Comparison of ENCODE assay signal across 23 cellular contexts in genomic region chr9:105126233-105126632, GRCh38.
DNase-seq lines count a peak whose midpoint lies in the region.
"Had no signal": no experiment of that assay in that cellular context is flagged by ENCODE, and none has a peak within 500 bp of the region (broad histone marks: within the 10 kb centered on the region; RNA-seq: fewer than 3 reads in every experiment).

No MANE protein-coding gene starts in this region.

- H3K4me1 ChIP-seq in GM23248 (ENCODE audit: insufficient read depth) (peaks cover 25% of the 10 kb centered on the region), neuron (ENCODE audit: insufficient read depth, low read length) (peaks cover 8% of the 10 kb centered on the region)
- peaks cover 47% of the 10 kb centered on the region for H3K4me1 ChIP-seq in CD4-positive, alpha-beta memory T cell (ENCODE audit: insufficient read depth, low read length)
- H3K4me1 ChIP-seq: right lobe of liver had no signal

- no peaks in the 10 kb centered on the region for H3K9me3 Mint-ChIP-seq in dendritic cell treated with granulocyte-macrophage colony-stimulating factor and Interleukin-4, amounts not matched to agents 40 ng/mL and 50 ng/mL, for 4 days
- H3K9me3 Mint-ChIP-seq in CD4-positive, alpha-beta memory T cell = peaks cover 0 to 3% (median 0%) of the 10 kb centered on the region in 8 donors
- H3K9me3 Mint-ChIP-seq: stimulated activated naive B cell treated with anti-CD40 and anti-IgM and Interleukin-4, amounts not matched to agents 10 μg/mL and 1 μg/mL and 100 μg/mL, for 72 hours had no signal

- no peak overlapping the region for H3K4me2 ChIP-seq in GM23248 (ENCODE audit: unreplicated experiment)

- 95 to 100% methylated on average over 1 of the region's 1 CpG for WGBS in GM23248 (ENCODE audit: low coverage in 1 of 2, low lambda C conversion rate in 2 of 2, missing lambda C conversion rate in 2 of 2), 2 experiments

- H3K27ac ChIP-seq in GM23248 = no peak overlapping the region; the same call in 1 of the 2 replicates
- H3K27ac ChIP-seq in CD4-positive, alpha-beta memory T cell (ENCODE audit: low read depth, low read length) = no peak overlapping the region
- H3K27ac ChIP-seq: esophagus muscularis mucosa, left ventricle myocardium inferior, right lobe of liver, SK-N-MC, transverse colon had no signal

- peaks cover 2% of the 10 kb centered on the region for H3K27me3 Mint-ChIP-seq in dendritic cell treated with granulocyte-macrophage colony-stimulating factor and Interleukin-4, amounts not matched to agents 40 ng/mL and 50 ng/mL, for 4 days
- H3K27me3 Mint-ChIP-seq in CD4-positive, alpha-beta memory T cell = peaks cover 0 to 1% of the 10 kb centered on the region in 2 donors
- H3K27me3 Mint-ChIP-seq: B cell; stimulated activated naive B cell treated with anti-CD40 and anti-IgM and Interleukin-4, amounts not matched to agents 10 μg/mL and 1 μg/mL and 100 μg/mL, for 72 hours had no signal

- no peaks in the 10 kb centered on the region for H3K79me2 ChIP-seq in GM23248 (ENCODE audit: insufficient read depth)

- no peak overlapping the region for H3K4me3 Mint-ChIP-seq in dendritic cell treated with granulocyte-macrophage colony-stimulating factor and Interleukin-4, amounts not matched to agents 40 ng/mL and 50 ng/mL, for 4 days
- H3K4me3 Mint-ChIP-seq in CD4-positive, alpha-beta memory T cell = peak overlapping the region in 3 of 8 donors; percentile 1 to 51 (median 41)
- H3K4me3 Mint-ChIP-seq: B cell; stimulated activated naive B cell treated with anti-CD40 and anti-IgM and Interleukin-4, amounts not matched to agents 10 μg/mL and 1 μg/mL and 100 μg/mL, for 72 hours had no signal

- DNase-seq in GM23248 = peak; percentile 26
- peak; percentile 19 for DNase-seq in NCI-H226
- DNase-seq in NCI-H2107 (lab: John Stamatoyannopoulos, UW) = no peak
- no peak for DNase-seq in CD4-positive, alpha-beta memory T cell
- no peak for DNase-seq in COLO668 (lab: John Stamatoyannopoulos, UW; ENCODE audit: unreplicated experiment)
- DNase-seq: activated CD4-positive, CD25-positive, alpha-beta regulatory T cell treated with anti-CD3 and anti-CD28 coated beads, Interleukin-2, amount 50 U/mL, for 72 hours; DMS 273 treated with DMSO at 0.1 percent for 48 hours; effector CD4-positive, alpha-beta T cell; GF-D8; left ventricle myocardium inferior; MV-4-11; NCI-H187; NCI-H446 treated with DMSO at 0.1 percent for 48 hours; right lobe of liver; stimulated activated naive B cell treated with anti-CD40 and anti-IgM and Interleukin-4, amounts not matched to agents 10 μg/mL and 1 μg/mL and 100 μg/mL, for 72 hours; T1000; transverse colon had no signal

- H3K4me1 Mint-ChIP-seq in dendritic cell treated with granulocyte-macrophage colony-stimulating factor and Interleukin-4, amounts not matched to agents 40 ng/mL and 50 ng/mL, for 4 days (ENCODE audit: low read depth) = peaks cover 32% of the 10 kb centered on the region
- H3K4me1 Mint-ChIP-seq in CD4-positive, alpha-beta memory T cell = peaks cover 38 to 51% (median 46%) of the 10 kb centered on the region in 4 donors

- no peaks in the 10 kb centered on the region for H3K36me3 Mint-ChIP-seq in dendritic cell treated with granulocyte-macrophage colony-stimulating factor and Interleukin-4, amounts not matched to agents 40 ng/mL and 50 ng/mL, for 4 days (ENCODE audit: low read depth)
- H3K36me3 Mint-ChIP-seq in CD4-positive, alpha-beta memory T cell = no peaks in the 10 kb centered on the region
- H3K36me3 Mint-ChIP-seq: stimulated activated naive B cell treated with anti-CD40 and anti-IgM and Interleukin-4, amounts not matched to agents 10 μg/mL and 1 μg/mL and 100 μg/mL, for 72 hours had no signal

- intact Hi-C loops in dendritic cell treated with granulocyte-macrophage colony-stimulating factor and Interleukin-4, amounts not matched to agents 40 ng/mL and 50 ng/mL, for 4 days (cut with micrococcal nuclease) = no loop called here
- intact Hi-C loops in CD4-positive, alpha-beta memory T cell (cut with micrococcal nuclease) = loop anchor here (2.0 to 10.0 kb wide), 3 partner anchors 135 to 1034 kb away; partner anchors contain the start of gene SMC2

- peak overlapping the region; percentile 39 for H3K27ac Mint-ChIP-seq in dendritic cell treated with granulocyte-macrophage colony-stimulating factor and Interleukin-4, amounts not matched to agents 40 ng/mL and 50 ng/mL, for 4 days
- H3K27ac Mint-ChIP-seq in CD4-positive, alpha-beta memory T cell = peak overlapping the region in 3 of 7 donors; percentile 42 to 53 (median 46)
- H3K27ac Mint-ChIP-seq: B cell had no signal

- H3K36me3 ChIP-seq in GM23248 (ENCODE audit: low read depth) (no peaks in the 10 kb centered on the region), neuron (ENCODE audit: insufficient read depth, low read length) (no peaks in the 10 kb centered on the region)
- no peaks in the 10 kb centered on the region for H3K36me3 ChIP-seq in CD4-positive, alpha-beta memory T cell (ENCODE audit: insufficient read depth, low read length)
- H3K36me3 ChIP-seq: esophagus muscularis mucosa, left ventricle myocardium inferior, right lobe of liver, transverse colon had no signal

- POLR2A ChIA-PET in CD4-positive, alpha-beta memory T cell (lab: Charles Lee; ENCODE audit: partially characterized antibody) = interaction anchor here (0.9 kb wide), 2 partner anchors 118 to 135 kb away, joined by 3 to 4 read pairs; partner anchors contain the start of gene SLC44A1

- no peaks in the 10 kb centered on the region for H3K27me3 ChIP-seq in GM23248 (replicated peaks; ENCODE audit: insufficient read depth)
- H3K27me3 ChIP-seq in neuron (ENCODE audit: insufficient read depth, low read length) = no peaks in the 10 kb centered on the region
- H3K27me3 ChIP-seq in CD4-positive, alpha-beta memory T cell (ENCODE audit: insufficient read depth, low read length) = no peaks in the 10 kb centered on the region
- H3K27me3 ChIP-seq: esophagus muscularis mucosa, right lobe of liver, transverse colon had no signal

- H3K9me3 ChIP-seq in GM23248 (ENCODE audit: low read depth) (no peaks in the 10 kb centered on the region), neuron (ENCODE audit: low read length) (no peaks in the 10 kb centered on the region)
- no peaks in the 10 kb centered on the region for H3K9me3 ChIP-seq in CD4-positive, alpha-beta memory T cell (ENCODE audit: control insufficient read depth in 1 of 2, low read length in 2 of 2)
- H3K9me3 ChIP-seq: esophagus muscularis mucosa, left ventricle myocardium inferior, right lobe of liver, transverse colon had no signal

- 0 out of 2 replicates have a peak, but pooled peaks cover 15% of the 10 kb centered on the region for H3F3A ChIP-seq in GM23248 (ENCODE audit: insufficient read depth)

- CTCF ChIA-PET in CD4-positive, alpha-beta memory T cell (lab: Charles Lee; ENCODE audit: partially characterized antibody) = interaction anchor here (1.0 kb wide), 2 partner anchors 138 to 263 kb away, joined by 3 to 4 read pairs; no protein-coding TSS in a partner anchor

- peak overlapping the region; percentile 48 for H2AFZ ChIP-seq in GM23248
- peak overlapping the region; percentile 83 for H2AFZ ChIP-seq in neuron (ENCODE audit: low read depth, low read length)

- H3K9me2 ChIP-seq in GM23248 (ENCODE audit: insufficient read depth) = no peaks in the 10 kb centered on the region

- in situ Hi-C loops in GM23248 (cut with MboI) = no loop called here

- H3K9ac ChIP-seq in GM23248 = no peak overlapping the region

- H3K4me3 ChIP-seq in GM23248 (no peak overlapping the region), neuron (ENCODE audit: low read length) (no peak overlapping the region)
- no peak overlapping the region for H3K4me3 ChIP-seq in CD4-positive, alpha-beta memory T cell (ENCODE audit: low read length in 2 of 2)
- H3K4me3 ChIP-seq: esophagus muscularis mucosa, GM12878, left ventricle myocardium inferior, right lobe of liver, SK-N-MC, transverse colon had no signal

- H4K20me1 ChIP-seq in GM23248 (ENCODE audit: insufficient read depth) = no peaks in the 10 kb centered on the region

Comparison
In these comparisons a context has a peak if more than half of its experiments do, and no peak if none do; other contexts are left out.
1. DNase-seq: peak in GM23248 (single experiment) and NCI-H226 (single experiment); none in NCI-H2107 (single experiment), CD4-positive, alpha-beta memory T cell (0 of 5) and COLO668 (single experiment).